Comparison of ENCODE assay signal across 20 cellular contexts in genomic region chr2:219417374-219417773, GRCh38. TPM values are rescaled to one million over a fixed set of nuclear protein-coding genes. Genes with fewer than 3 reads are reported as not detected.
DNase-seq lines count a peak whose midpoint lies in the region; FAIRE-seq and TF ChIP-seq lines count a peak whose summit lies in the region.
"Had no signal": no experiment of that assay in that cellular context is flagged by ENCODE, and none has a peak within 500 bp of the region (broad histone marks: within the 10 kb centered on the region; RNA-seq: fewer than 3 reads in every experiment).

No MANE protein-coding gene starts in this region.

- no peak overlapping the region for H2BK20ac ChIP-seq in H1 (ENCODE audit: low read length)

- H3K9ac ChIP-seq in H1 (replicated peaks in 1 of 4; ENCODE audit: extremely low read depth in 1 of 4, low read depth in 3 of 4, low read length in 3 of 4) = no peak overlapping the region
- peak overlapping the region; percentile 69 for H3K9ac ChIP-seq in muscle layer of colon (ENCODE audit: low read length)

- H2AFZ ChIP-seq in H1 (ENCODE audit: low read length) = no peak overlapping the region

- H3K36me3 ChIP-seq in H1 (ENCODE audit: control insufficient read depth in 2 of 4, insufficient read depth in 4 of 4, low read length in 3 of 4) (no peaks in the 10 kb centered on the region), muscle layer of colon (ENCODE audit: insufficient read depth, low read length) (peaks cover 30% of the 10 kb centered on the region), stomach (peaks cover 0 to 24% (median 4%) of the 10 kb centered on the region in 4 donors)

- no peak overlapping the region for H2BK120ac ChIP-seq in H1 (replicated peaks; ENCODE audit: low read depth, low read length)

- no peak overlapping the region for H3K4me2 ChIP-seq in H1 (ENCODE audit: insufficient read depth in 1 of 2, low read depth in 2 of 2, low read length in 2 of 2)

- no peak overlapping the region for H2AK5ac ChIP-seq in H1 (ENCODE audit: low read depth, low read length)

- H3K9me3 ChIP-seq in H1 (ENCODE audit: insufficient read depth in 2 of 2, low read depth in 1 of 2, low read length in 1 of 2) = no peaks in the 10 kb centered on the region
- no peaks in the 10 kb centered on the region for H3K9me3 ChIP-seq in muscle layer of colon (ENCODE audit: low read length)
- peaks cover 0 to 3% (median under 1%) of the 10 kb centered on the region in 4 donors for H3K9me3 ChIP-seq in stomach

- no peaks in the 10 kb centered on the region for H3K79me1 ChIP-seq in H1 (ENCODE audit: low read depth, low read length)

- no peak for TF ChIP-seq CTCF in H1 (IDR thresholded peaks at IDR 0.05; ENCODE audit: control extremely low read depth in 1 of 3, insufficient read depth in 1 of 3, low read depth in 1 of 3, low read length in 3 of 3)
- TF ChIP-seq CTCF in stomach (IDR thresholded peaks at IDR 0.05) = no peak

- no peak overlapping the region for H4K8ac ChIP-seq in H1 (ENCODE audit: extremely low read depth, insufficient read depth, low read length)

- TF ChIP-seq POLR2A in H1 (IDR thresholded peaks at IDR 0.05; ENCODE audit: control extremely low read depth in 1 of 2, low read depth in 2 of 2, low read length in 2 of 2) (no peak), stomach (IDR thresholded peaks at IDR 0.05) (no peak)

- no peak overlapping the region for H3K56ac ChIP-seq in H1 (replicated peaks; ENCODE audit: insufficient read length, low read depth, low read length)

- WGBS in H1 (ENCODE audit: extremely low coverage in 1 of 2, insufficient coverage in 1 of 2, insufficient read length in 1 of 2, insufficient replicate concordance in 2 of 2, low coverage in 1 of 2, low lambda C conversion rate in 2 of 2, missing lambda C conversion rate in 1 of 2), 2 experiments = 87% methylated on average over 6 of the region's 9 CpGs; no CpG with 5 or more reads in 1 of the 2 experiments
- WGBS in stomach, 5 donors = 40 to 63% (median 56%) methylated on average over 9 of the region's 9 CpGs

- H3K18ac ChIP-seq in H1 (ENCODE audit: extremely low read depth, low read length) = no peak overlapping the region

- H3K4me3 ChIP-seq in H1 (ENCODE audit: extremely low read depth in 1 of 4, insufficient read depth in 2 of 4, low read depth in 3 of 4, low read length in 4 of 4) = no peak overlapping the region
- peak overlapping the region in 1 of 2 donors; percentile 22 for H3K4me3 ChIP-seq in muscle layer of colon (ENCODE audit: low read depth in 1 of 2, low read length in 2 of 2)
- H3K4me3 ChIP-seq in stomach = no peak overlapping the region
- H3K4me3 ChIP-seq: lung had no signal

- no peak for TF ChIP-seq RAD21 in H1 (IDR thresholded peaks at IDR 0.05 in 1 of 2, conservative IDR thresholded peaks at IDR 0.05 in 1 of 2; ENCODE audit: low read depth in 2 of 2, low read length in 2 of 2)

- no peaks in the 10 kb centered on the region for H3K79me2 ChIP-seq in H1 (ENCODE audit: control insufficient read depth in 1 of 2, insufficient read depth in 2 of 2, low read length in 2 of 2)

- H2BK5ac ChIP-seq in H1 (ENCODE audit: low read depth, low read length) = no peak overlapping the region; the same call in 1 of the 2 replicates

- H3K14ac ChIP-seq in H1 (ENCODE audit: insufficient read length) = no peak overlapping the region

- H4K20me1 ChIP-seq in H1 (replicated peaks in 1 of 2; ENCODE audit: control insufficient read depth in 1 of 2, insufficient read depth in 2 of 2, low read length in 2 of 2) = peaks cover 0 to 2% of the 10 kb centered on the region in 2 experiments

- CTCF ChIA-PET in H1 (lab: Charles Lee; ENCODE audit: partially characterized antibody) = interaction anchor here (1.0 to 88.6 kb wide), 7 partner anchors 9 to 72 kb away, joined by 3 to 7248 read pairs (median 8); partner anchors contain the start of genes ASIC4, CHPF, GMPPA and SPEG

- peak overlapping the region; percentile 38 for H4K91ac ChIP-seq in H1 (replicated peaks; ENCODE audit: insufficient read length, low read length)

- H3K27ac ChIP-seq in H1 (ENCODE audit: low read depth, low read length) (no peak overlapping the region), muscle layer of colon (ENCODE audit: low read depth, low read length) (peak overlapping the region; percentile 96), stomach (peak overlapping the region in 4 of 5 donors; percentile 69 to 91 (median 83))
- H3K27ac ChIP-seq: VCaP had no signal

- intact Hi-C loops in stomach (cut with DNase I; ENCODE audit: low total_unique reads) = no loop called here

- FAIRE-seq in H1 (lab: Jason Lieb, UNC) = no peak
- FAIRE-seq in RCC 7860 (lab: Jason Lieb, UNC) = no peak

- H3K4ac ChIP-seq in H1 (replicated peaks; ENCODE audit: insufficient read length, low read depth, low read length) = no peak overlapping the region

- H2BK12ac ChIP-seq in H1 (ENCODE audit: low read depth, low read length) = peak overlapping the region; percentile 87; the same call in 1 of the 2 replicates

- no peak for TF ChIP-seq EP300 in H1 (IDR thresholded peaks at IDR 0.05; ENCODE audit: borderline replicate concordance in 1 of 2, low read depth in 2 of 2, low read length in 2 of 2)
- TF ChIP-seq EP300 in stomach (IDR thresholded peaks at IDR 0.05) = no peak

- H3K23me2 ChIP-seq in H1 (ENCODE audit: low read depth, low read length) = peaks cover 2% of the 10 kb centered on the region

- H3K23ac ChIP-seq in H1 (ENCODE audit: insufficient read length) = no peak overlapping the region

- DNase-seq in NCI-H1694 (lab: John Stamatoyannopoulos, UW) (peak; percentile 33), H1 (ENCODE audit: low read depth in 1 of 2, low spot score in 2 of 2) (no peak), stomach (no peak), cerebellar cortex (ENCODE audit: low spot score) (no peak), RCC 7860 (ENCODE audit: low spot score) (no peak)
- no peak for DNase-seq in activated CD4-positive, CD25-positive, alpha-beta regulatory T cell treated with anti-CD3 and anti-CD28 coated beads, Interleukin-2, amount 50 U/mL, for 72 hours
- DNase-seq: activated gamma-delta T cell, AML-193, amniotic stem cell, Caco-2, foreskin melanocyte, natural killer cell, NCI-H1436, NCI-H446 had no signal

- H3K4me1 ChIP-seq in H1 (replicated peaks in 1 of 4; ENCODE audit: control insufficient read depth in 3 of 4, insufficient read depth in 4 of 4, low read length in 3 of 4) = peaks cover 8 to 26% (median 15%) of the 10 kb centered on the region in 4 experiments
- H3K4me1 ChIP-seq in muscle layer of colon (ENCODE audit: insufficient read depth, low read length) = peaks cover 24% of the 10 kb centered on the region
- H3K4me1 ChIP-seq in stomach = peaks cover 8 to 20% (median 14%) of the 10 kb centered on the region in 4 donors
- H3K4me1 ChIP-seq: Caco-2 had no signal

- no peak overlapping the region for H4K5ac ChIP-seq in H1 (ENCODE audit: insufficient read length, low read depth, low read length)

- peak overlapping the region; percentile 81; the same call in 1 of the 2 replicates for H2BK15ac ChIP-seq in H1 (ENCODE audit: low read length)

- POLR2A ChIA-PET in H1 (lab: Charles Lee; ENCODE audit: partially characterized antibody) = interaction anchor here (1.0 to 4.6 kb wide), 3 partner anchors 11 to 40 kb away, joined by 3 to 17 read pairs (median 3); no protein-coding TSS in a partner anchor

- peaks cover 15 to 36% (median 29%) of the 10 kb centered on the region in 4 experiments for H3K27me3 ChIP-seq in H1 (replicated peaks in 1 of 4; ENCODE audit: control insufficient read depth in 3 of 4, extremely low read depth in 1 of 4, insufficient read depth in 3 of 4, low read length in 3 of 4)
- peaks cover 0 to 15% of the 10 kb centered on the region in 2 donors for H3K27me3 ChIP-seq in muscle layer of colon (ENCODE audit: control insufficient read depth in 1 of 2, insufficient read depth in 2 of 2, low read length in 2 of 2)
- peaks cover 0 to 53% (median 36%) of the 10 kb centered on the region in 3 donors for H3K27me3 ChIP-seq in stomach

TF ChIP-seq in H1, 55 proteins besides CTCF, POLR2A, EP300 and RAD21 (continues in another document):
- no peak for TF ChIP-seq YY1 (IDR thresholded peaks at IDR 0.05; ENCODE audit: low read depth, low read length)

RNA-seq across cellular contexts. Expression of gene DES, which starts 0.8 kb away (rescaled TPM):
- 1.5 and 1.8 TPM in 2 replicates for total RNA-seq in H1 (2021; fragmentation: NEBNext Ultra II Directional; extraction: Animal tissue kit (Norgen Biotek cat#: 25700))
- 3.8 and 4.3 TPM in 2 replicates for polyA plus RNA-seq in H1 (2011; rRNA removed)
- 5.0 TPM for polyA plus RNA-seq in H1 (2011; cell fraction: cytosol; rRNA removed)
- polyA plus RNA-seq in H1 (2011; cell fraction: nucleus; rRNA removed) = 3.5 TPM
- polyA plus RNA-seq in H1 (2012, experiment 1 of 2) = 2.0 to 3.8 TPM (median 3.0 TPM) in 4 replicates
- polyA plus RNA-seq in H1 (2012, experiment 2 of 2) = 1.8 TPM
- polyA plus RNA-seq in H1 (2013, experiment 1 of 2) = 1.2 TPM
- polyA plus RNA-seq in H1 (2013, experiment 2 of 2) = 2.2 TPM
- 7.1 and 14.3 TPM in 2 replicates for polyA minus RNA-seq in H1 (2011; rRNA and poly(A)+ RNA removed)
- polyA minus RNA-seq in H1 (2011; cell fraction: cytosol; rRNA and poly(A)+ RNA removed) = 5.7 TPM
- polyA minus RNA-seq in H1 (2011; cell fraction: nucleus; rRNA and poly(A)+ RNA removed) = 2.7 TPM
- 1,000 to 10,000 TPM; 1,078 to 5,539 (median 2,913) TPM for total RNA-seq in stomach
- 100 to 1,000 TPM; 122 to 803 (median 204) TPM for polyA plus RNA-seq in stomach
- total RNA-seq: Caco-2; HT1080; natural killer cell; pulmonary artery endothelial cell; T-helper 1 cell treated with Interleukin-12 subunit alpha and Interleukin-12 subunit beta and Interleukin-4 antibody, amounts not matched to agents 30 ng/mL and 1 ng/mL, for 36 hours had no signal

RNA-seq across cellular contexts. Expression of gene SPEG, which starts 17.3 kb away (rescaled TPM):
- total RNA-seq in H1 (2021; fragmentation: NEBNext Ultra II Directional; extraction: Animal tissue kit (Norgen Biotek cat#: 25700)) = 32.0 and 36.7 TPM in 2 replicates
- 19.9 and 37.1 TPM in 2 replicates for polyA plus RNA-seq in H1 (2011; rRNA removed)
- polyA plus RNA-seq in H1 (2011; cell fraction: cytosol; rRNA removed) = 41.0 TPM
- 98.6 TPM for polyA plus RNA-seq in H1 (2011; cell fraction: nucleus; rRNA removed)
- polyA plus RNA-seq in H1 (2012, experiment 1 of 2) = 20.0 to 41.3 TPM (median 36.9 TPM) in 4 replicates
- polyA plus RNA-seq in H1 (2012, experiment 2 of 2) = 18.5 TPM
- 41.2 TPM for polyA plus RNA-seq in H1 (2013, experiment 1 of 2)
- 36.3 TPM for polyA plus RNA-seq in H1 (2013, experiment 2 of 2)
- 7.1 and 12.4 TPM in 2 replicates for polyA minus RNA-seq in H1 (2011; rRNA and poly(A)+ RNA removed)
- polyA minus RNA-seq in H1 (2011; cell fraction: cytosol; rRNA and poly(A)+ RNA removed) = 13.4 TPM
- polyA minus RNA-seq in H1 (2011; cell fraction: nucleus; rRNA and poly(A)+ RNA removed) = 39.5 TPM
- 100 to 1,000 TPM in 1 of 5 donors, 10 to 100 TPM in 3, 1 to 10 TPM in 1; 7.4 to 106 (median 30.4) TPM for total RNA-seq in stomach
- polyA plus RNA-seq in stomach = 10 to 100 TPM in 1 of 3 donors, 1 to 10 TPM in 2; 9.8 to 65.1 (median 9.9) TPM

RNA-seq across cellular contexts. Expression of gene DNPEP, which starts 29.7 kb away (rescaled TPM):
- total RNA-seq in H1 (2021; fragmentation: NEBNext Ultra II Directional; extraction: Animal tissue kit (Norgen Biotek cat#: 25700)) = 59.8 and 64.2 TPM in 2 replicates
- polyA plus RNA-seq in H1 (2011; rRNA removed) (109 and 142 TPM in 2 replicates), stomach (100 to 1,000 TPM in 2 of 3 donors, 10 to 100 TPM in 1; 69.2 to 114 (median 105) TPM)
- 96.0 TPM for polyA plus RNA-seq in H1 (2011; cell fraction: cytosol; rRNA removed)
- polyA plus RNA-seq in H1 (2011; cell fraction: nucleus; rRNA removed) = 161 TPM
- polyA plus RNA-seq in H1 (2012, experiment 1 of 2) = 58.5 to 91.4 TPM (median 86.2 TPM) in 4 replicates
- 101 TPM for polyA plus RNA-seq in H1 (2012, experiment 2 of 2)
- 58.4 TPM for polyA plus RNA-seq in H1 (2013, experiment 1 of 2)
- polyA plus RNA-seq in H1 (2013, experiment 2 of 2) = 61.5 TPM
- 69.7 and 71.8 TPM in 2 replicates for polyA minus RNA-seq in H1 (2011; rRNA and poly(A)+ RNA removed)
- polyA minus RNA-seq in H1 (2011; cell fraction: cytosol; rRNA and poly(A)+ RNA removed) = 32.7 TPM
- 55.3 TPM for polyA minus RNA-seq in H1 (2011; cell fraction: nucleus; rRNA and poly(A)+ RNA removed)
- 100 to 1,000 TPM in 1 of 5 donors, 10 to 100 TPM in 4; 32.7 to 147 (median 46.4) TPM for total RNA-seq in stomach

Comparison
In these comparisons a context has a peak if more than half of its experiments do, and no peak if none do; other contexts are left out.
1. RNA of gene DES, which starts 0.8 kb away (total RNA-seq): 1,078 to 5,539 TPM in stomach; 1.5 to 1.8 TPM in H1; every median in the first group is over 100 times any median in the second.